ENCODE assay signal across 20 cellular contexts in the genomic region with DNA sequence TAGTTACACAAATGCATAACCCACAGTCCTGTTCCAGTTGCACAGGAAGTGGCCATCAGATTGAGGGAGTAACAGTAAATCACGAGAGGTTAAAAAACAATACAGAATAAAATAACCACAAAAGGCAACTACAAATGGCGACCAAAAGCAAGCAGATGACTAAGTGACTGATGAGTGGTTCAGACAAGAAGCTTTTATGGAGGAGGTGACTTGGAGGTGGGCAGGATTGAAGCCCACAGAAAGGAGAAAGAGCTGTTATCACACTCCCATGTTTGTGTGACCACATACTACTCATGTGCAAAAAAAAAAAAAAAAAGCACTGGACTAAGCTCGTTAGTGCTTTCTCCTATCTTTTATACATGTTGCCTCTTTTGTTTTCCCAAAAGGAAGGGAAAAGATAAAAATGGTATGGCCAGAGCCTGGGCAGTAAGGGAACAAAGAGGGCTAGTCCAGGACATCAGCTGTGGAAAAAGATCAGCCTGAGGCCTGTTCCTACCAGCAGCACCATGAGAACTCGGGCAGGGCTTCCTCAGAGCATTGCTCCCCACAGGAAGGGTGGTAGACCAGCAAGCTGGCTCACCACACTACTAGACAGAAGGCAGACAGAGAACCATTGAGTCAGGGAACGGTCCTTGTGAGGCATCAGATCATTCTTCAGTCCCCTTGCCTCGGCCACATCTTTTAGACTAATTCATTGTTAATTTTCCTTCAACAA.
DNase-seq lines count a peak whose midpoint lies in the region; FAIRE-seq and TF ChIP-seq lines count a peak whose summit lies in the region.
"Had no signal": no experiment of that assay in that cellular context is flagged by ENCODE, and none has a peak within 500 bp of the region (broad histone marks: within the 10 kb centered on the region; RNA-seq: fewer than 3 reads in every experiment).

No MANE protein-coding gene starts in this region.

- no peak overlapping the region for H3K23ac ChIP-seq in trophoblast cell (ENCODE audit: low read length)

- H3K4me1 ChIP-seq in MM.1S (ENCODE audit: low read length), result peaks cover 15% of the 10 kb centered on the region
- no peaks in the 10 kb centered on the region for H3K4me1 ChIP-seq in astrocyte (ENCODE audit: insufficient read depth, low read length)
- H3K4me1 ChIP-seq in trophoblast cell (ENCODE audit: control insufficient read depth in 1 of 2, insufficient read depth in 2 of 2, low read length in 2 of 2), result peaks cover 5 to 7% of the 10 kb centered on the region in 2 experiments
- H3K4me1 ChIP-seq in SJCRH30, result no peaks in the 10 kb centered on the region

- no peak overlapping the region for H3K4ac ChIP-seq in trophoblast cell (ENCODE audit: low read depth, low read length)

- no peak overlapping the region for H2BK12ac ChIP-seq in trophoblast cell (ENCODE audit: low read length)

- H3K27ac Mint-ChIP-seq in astrocyte (ENCODE audit: unreplicated experiment), result peak overlapping the region; percentile 85

- H3K4me3 Mint-ChIP-seq in astrocyte (ENCODE audit: unreplicated experiment), result no peak overlapping the region

- H2AK5ac ChIP-seq in trophoblast cell (ENCODE audit: low read length), result peak overlapping the region; percentile 3

- peaks cover 23% of the 10 kb centered on the region for H3K4me1 Mint-ChIP-seq in astrocyte (ENCODE audit: low read depth, unreplicated experiment)

- DNase-seq in H4 (ENCODE audit: low spot score) (peak; percentile 16), MM.1S (no peak), astrocyte (ENCODE audit: low read depth) (peak; percentile 10), trophoblast cell (peak; percentile 63 to 68), SJCRH30 (no peak), DMS79 (lab: John Stamatoyannopoulos, UW) (no peak), GM10266 (ENCODE audit: extremely low spot score) (no peak)
- DNase-seq: ACHN, C1 segment of cervical spinal cord, KG1, NCI-H1048, NCI-H1436, NCI-H2029, NCI-H2171, NCI-H526, PC-9, SW 1271 had no signal

- no peak for FAIRE-seq in astrocyte (lab: Jason Lieb, UNC)
- FAIRE-seq: GM12891, H54 had no signal

- H2BK120ac ChIP-seq in trophoblast cell (ENCODE audit: insufficient read depth, low read length, poor library complexity), result peak overlapping the region; percentile 2

- no peaks in the 10 kb centered on the region for H3K36me3 ChIP-seq in MM.1S (replicated peaks; ENCODE audit: insufficient read depth, low read length)
- no peaks in the 10 kb centered on the region for H3K36me3 ChIP-seq in astrocyte (ENCODE audit: insufficient read depth, low read length)
- no peaks in the 10 kb centered on the region for H3K36me3 ChIP-seq in trophoblast cell (ENCODE audit: control insufficient read depth in 1 of 2, insufficient read depth in 2 of 2, low read length in 2 of 2)
- H3K36me3 ChIP-seq in SJCRH30, result no peaks in the 10 kb centered on the region
- H3K36me3 ChIP-seq: SJSA1 had no signal

- TF ChIP-seq CTCF in MM.1S (IDR thresholded peaks at IDR 0.05; ENCODE audit: low read length) (no peak), astrocyte (IDR thresholded peaks at IDR 0.05; ENCODE audit: insufficient read depth, low read depth, low read length) (no peak), GM10266 (IDR thresholded peaks at IDR 0.05; ENCODE audit: control insufficient read depth, insufficient read depth, low read depth, missing control alignments) (no peak)

- H4K12ac ChIP-seq in trophoblast cell (ENCODE audit: low read depth, low read length), result no peak overlapping the region

- H3K27ac ChIP-seq in MM.1S (ENCODE audit: low read length), result no peak overlapping the region
- H3K27ac ChIP-seq in astrocyte (ENCODE audit: low read depth, low read length), result no peak overlapping the region
- H3K27ac ChIP-seq in trophoblast cell (ENCODE audit: low read depth, low read length), result no peak overlapping the region
- no peak overlapping the region for H3K27ac ChIP-seq in SJCRH30
- H3K27ac ChIP-seq: PC-9, SJSA1 had no signal

- H4K20me1 ChIP-seq in MM.1S (ENCODE audit: insufficient read depth, low read length) (no peaks in the 10 kb centered on the region), astrocyte (ENCODE audit: insufficient read depth, low read length) (no peaks in the 10 kb centered on the region)

- H3K79me2 ChIP-seq in MM.1S (ENCODE audit: low read length) (no peaks in the 10 kb centered on the region), astrocyte (ENCODE audit: insufficient read depth, low read length) (no peaks in the 10 kb centered on the region), trophoblast cell (ENCODE audit: control insufficient read depth, insufficient read depth, low read length, poor library complexity) (no peaks in the 10 kb centered on the region)

- H3K9me3 ChIP-seq in MM.1S (replicated peaks; ENCODE audit: insufficient read depth, low read length) (no peaks in the 10 kb centered on the region), astrocyte (ENCODE audit: insufficient read depth, low read depth, low read length) (no peaks in the 10 kb centered on the region), trophoblast cell (ENCODE audit: insufficient read depth, low read depth, low read length) (no peaks in the 10 kb centered on the region), SJCRH30 (replicated peaks) (no peaks in the 10 kb centered on the region)
- H3K9me3 ChIP-seq: SJSA1 had no signal

- H3K9ac ChIP-seq in MM.1S (ENCODE audit: low read length), result no peak overlapping the region
- H3K9ac ChIP-seq in astrocyte (ENCODE audit: low read length), result no peak overlapping the region
- H3K9ac ChIP-seq in trophoblast cell (ENCODE audit: low read length), result no peak overlapping the region

- H3K9me3 Mint-ChIP-seq in astrocyte (ENCODE audit: unreplicated experiment), result peaks cover 2% of the 10 kb centered on the region

- H4K91ac ChIP-seq in trophoblast cell (ENCODE audit: low read depth, low read length), result no peak overlapping the region

- no peak overlapping the region for H4K8ac ChIP-seq in trophoblast cell (ENCODE audit: low read depth, low read length)

- H3K27me3 ChIP-seq in MM.1S (replicated peaks; ENCODE audit: insufficient read depth, low read length) (no peaks in the 10 kb centered on the region), astrocyte (ENCODE audit: insufficient read depth, low read length) (no peaks in the 10 kb centered on the region), trophoblast cell (ENCODE audit: insufficient read depth, low read length) (no peaks in the 10 kb centered on the region), SJCRH30 (no peaks in the 10 kb centered on the region)
- H3K27me3 ChIP-seq: SJSA1 had no signal

- H2BK5ac ChIP-seq in trophoblast cell (ENCODE audit: low read depth, low read length, poor library complexity), result no peak overlapping the region

- H3K4me3 ChIP-seq in MM.1S (ENCODE audit: low read length) (no peak overlapping the region), astrocyte (ENCODE audit: insufficient read depth, low read depth, low read length) (no peak overlapping the region), trophoblast cell (ENCODE audit: low read depth, low read length) (no peak overlapping the region), SJCRH30 (no peak overlapping the region)
- H3K4me3 ChIP-seq: PC-9, SJSA1 had no signal

- no peaks in the 10 kb centered on the region for H3K27me3 Mint-ChIP-seq in astrocyte (ENCODE audit: low read depth, unreplicated experiment)

- H3K4me2 ChIP-seq in MM.1S (ENCODE audit: low read depth, low read length) (no peak overlapping the region), astrocyte (ENCODE audit: low read length) (no peak overlapping the region), trophoblast cell (ENCODE audit: low read length) (no peak overlapping the region)
- H3K4me2 ChIP-seq: PC-9 had no signal

- no peaks in the 10 kb centered on the region for H3K36me3 Mint-ChIP-seq in astrocyte (ENCODE audit: low read depth, unreplicated experiment)

- H3F3A ChIP-seq in MM.1S (ENCODE audit: insufficient read depth, low read length), result peaks cover 12% of the 10 kb centered on the region

- WGBS in trophoblast cell (ENCODE audit: extremely low coverage, insufficient coverage, insufficient read length), result no CpG with 5 or more reads among the region's 6 CpGs

- peak overlapping the region; percentile 11 for H3K14ac ChIP-seq in trophoblast cell (ENCODE audit: low read length)

- no peak overlapping the region for H3K18ac ChIP-seq in trophoblast cell (ENCODE audit: low read length)

- peaks cover 7% of the 10 kb centered on the region for H3K79me1 ChIP-seq in trophoblast cell (ENCODE audit: low read length)

- H3K9me2 ChIP-seq in MM.1S (replicated peaks; ENCODE audit: insufficient read depth, low read length), result no peaks in the 10 kb centered on the region

- H2AFZ ChIP-seq in MM.1S (ENCODE audit: low read length) (0 out of 2 replicates have a peak overlapping the region, but pooled peaks have one; percentile 23), astrocyte (ENCODE audit: low read depth, low read length) (no peak overlapping the region), trophoblast cell (ENCODE audit: insufficient read depth, low read length, poor library complexity) (no peak overlapping the region)
- H2AFZ ChIP-seq: PC-9 had no signal

Comparison
In these comparisons a context has a peak if more than half of its experiments do, and no peak if none do; other contexts are left out.
1. DNase-seq: peak in H4 (single experiment), astrocyte (single experiment) and trophoblast cell (2 of 2); none in MM.1S (single experiment), SJCRH30 (0 of 2), DMS79 (single experiment) and GM10266 (single experiment).